In the genomic region with DNA sequence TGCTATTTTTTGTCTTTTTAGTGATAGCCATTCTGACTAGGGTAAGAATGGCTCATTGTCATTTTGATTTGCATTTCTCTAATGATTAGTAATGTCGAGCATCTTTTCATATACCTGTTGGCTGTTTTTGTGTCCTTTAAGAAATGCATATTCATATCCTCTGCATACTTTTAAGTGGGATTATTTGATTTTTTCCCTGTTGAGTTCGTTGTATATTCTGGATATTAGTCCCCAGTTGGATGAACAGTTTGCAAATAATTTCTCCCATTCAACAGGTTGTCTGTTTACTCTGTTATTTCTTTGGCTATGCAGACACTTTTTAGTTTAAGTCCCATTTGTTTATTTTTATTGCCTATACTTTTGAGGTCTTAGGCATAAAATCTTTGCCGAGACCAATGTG, we compare ENCODE assay signal across 8 cellular contexts. TPM values are rescaled to one million over a fixed set of nuclear protein-coding genes. Genes with fewer than 3 reads are reported as not detected.
"Had no signal": no experiment of that assay in that cellular context is flagged by ENCODE, and none has a peak within 500 bp of the region (broad histone marks: within the 10 kb centered on the region; RNA-seq: fewer than 3 reads in every experiment).

No MANE protein-coding gene starts in this region.

- DNase-seq: GM23248, GOT3, H7 had no signal

- H3K27me3 Mint-ChIP-seq: IgD-negative memory B cell had no signal

- H3K4me3 Mint-ChIP-seq: IgD-negative memory B cell had no signal

- ATAC-seq: HCT116, HepG2 had no signal

- H3K27ac Mint-ChIP-seq: IgD-negative memory B cell had no signal

RNA-seq across cellular contexts. Expression of a gene that starts 30.6 kb away (rescaled TPM):
- total RNA-seq: GM23248, H4, HepG2, HT1080 had no signal
